ENCODE assay signal across 10 cellular contexts in genomic region chr5:164501344-164501743, GRCh38.
"Had no signal": no experiment of that assay in that cellular context is flagged by ENCODE, and none has a peak within 500 bp of the region (broad histone marks: within the 10 kb centered on the region; RNA-seq: fewer than 3 reads in every experiment).

No MANE protein-coding gene starts in this region.

- ATAC-seq: HCT116, K562 had no signal

- H3K9me3 Mint-ChIP-seq: HFFc6 had no signal

- H2AFZ ChIP-seq: GM23248 had no signal

- H3K27ac Mint-ChIP-seq: HFFc6 had no signal

- H3K36me3 ChIP-seq: HAP-1 had no signal

- DNase-seq: GM23248, GOT3, H7, HFFc6, IMR-90, KG1 had no signal

- H3K4me3 Mint-ChIP-seq: HFFc6 had no signal

- H3K9me3 ChIP-seq: HAP-1 had no signal

- FAIRE-seq: K562 had no signal

- H3K9ac ChIP-seq: GM23248 had no signal

- H3K27ac ChIP-seq: GM23248, HL-60 had no signal

- H3K4me3 ChIP-seq: GM23248, HAP-1, K562 had no signal
